Comparison of ENCODE assay signal across 2 cellular contexts in genomic region chr2:28606986-28607441, GRCh38.
TF ChIP-seq lines count a peak whose summit lies in the region.

No MANE protein-coding gene starts in this region.

TF ChIP-seq in HCT116, 20 proteins besides CTCF, POLR2A, EP300 and RAD21 (continued from another document):
- TF ChIP-seq REST (IDR thresholded peaks at IDR 0.05; ENCODE audit: low read depth) (no peak), JUND (IDR thresholded peaks at IDR 0.05) (no peak), FOSL1 (IDR thresholded peaks at IDR 0.05; ENCODE audit: low read depth) (no peak), TCF7L2 (IDR thresholded peaks at IDR 0.05; ENCODE audit: borderline replicate concordance, extremely low read depth, insufficient read depth, insufficient read length) (no peak), EZH2phosphoT487 (IDR thresholded peaks at IDR 0.05; ENCODE audit: borderline replicate concordance) (no peak), ATF3 (IDR thresholded peaks at IDR 0.05) (no peak), EZH2 (IDR thresholded peaks at IDR 0.05) (no peak), SP1 (IDR thresholded peaks at IDR 0.05; ENCODE audit: low read depth) (no peak), ZBTB33 (IDR thresholded peaks at IDR 0.05; ENCODE audit: extremely low read depth, insufficient replicate concordance, low read length) (no peak), EGR1 (IDR thresholded peaks at IDR 0.05; ENCODE audit: low read depth) (no peak), CBX3 (IDR thresholded peaks at IDR 0.05; ENCODE audit: low read depth) (no peak), ZFX (IDR thresholded peaks at IDR 0.05) (no peak), YY1 (IDR thresholded peaks at IDR 0.05; ENCODE audit: extremely low read depth, insufficient replicate concordance, low read depth, low read length) (no peak), ELF1 (IDR thresholded peaks at IDR 0.05; ENCODE audit: borderline replicate concordance, low read depth) (no peak), CEBPB (IDR thresholded peaks at IDR 0.05; ENCODE audit: low read depth) (no peak), MAX (IDR thresholded peaks at IDR 0.05) (no peak), SIN3A (IDR thresholded peaks at IDR 0.05; ENCODE audit: low read depth) (no peak), ZNF274 (IDR thresholded peaks at IDR 0.05; ENCODE audit: low read depth, low read length) (no peak)

TF ChIP-seq in WTC11, 78 proteins besides CTCF, POLR2A, EP300 and RAD21 (continued from another document):
- no peak for TF ChIP-seq ZNF317 (CRISPR knock-in tag; IDR thresholded peaks at IDR 0.05; ENCODE audit: borderline replicate concordance, low read depth)
- TF ChIP-seq ZNF512 (CRISPR knock-in tag; IDR thresholded peaks at IDR 0.05; ENCODE audit: borderline replicate concordance): no peak
- TF ChIP-seq TCF7 (CRISPR knock-in tag; IDR thresholded peaks at IDR 0.05; ENCODE audit: low read depth): no peak
- no peak for TF ChIP-seq RELA (CRISPR knock-in tag; IDR thresholded peaks at IDR 0.05; ENCODE audit: borderline replicate concordance)
- TF ChIP-seq NFE2L1 (CRISPR knock-in tag; IDR thresholded peaks at IDR 0.05): no peak
- no peak for TF ChIP-seq ATF6 (CRISPR knock-in tag; IDR thresholded peaks at IDR 0.05)
- TF ChIP-seq HMGXB4 (CRISPR knock-in tag; IDR thresholded peaks at IDR 0.05): no peak
- no peak for TF ChIP-seq TEAD4 (CRISPR knock-in tag; IDR thresholded peaks at IDR 0.05)
- TF ChIP-seq ATF2 (CRISPR knock-in tag; IDR thresholded peaks at IDR 0.05; ENCODE audit: borderline replicate concordance, low read depth): no peak
- TF ChIP-seq ZBTB21 (CRISPR knock-in tag; IDR thresholded peaks at IDR 0.05; ENCODE audit: borderline replicate concordance): no peak
- no peak for TF ChIP-seq GABPB1 (CRISPR knock-in tag; IDR thresholded peaks at IDR 0.05)
- no peak for TF ChIP-seq CREB1 (CRISPR knock-in tag; IDR thresholded peaks at IDR 0.05)
- no peak for TF ChIP-seq ZNF532 (CRISPR knock-in tag; IDR thresholded peaks at IDR 0.05; ENCODE audit: borderline replicate concordance)
- TF ChIP-seq JUN (CRISPR knock-in tag; IDR thresholded peaks at IDR 0.05): no peak
- no peak for TF ChIP-seq USF2 (CRISPR knock-in tag; IDR thresholded peaks at IDR 0.05)
TF ChIP-seq in WTC11: peak in this region for 0.
